ENCODE assay signal across 8 cellular contexts in the genomic region with DNA sequence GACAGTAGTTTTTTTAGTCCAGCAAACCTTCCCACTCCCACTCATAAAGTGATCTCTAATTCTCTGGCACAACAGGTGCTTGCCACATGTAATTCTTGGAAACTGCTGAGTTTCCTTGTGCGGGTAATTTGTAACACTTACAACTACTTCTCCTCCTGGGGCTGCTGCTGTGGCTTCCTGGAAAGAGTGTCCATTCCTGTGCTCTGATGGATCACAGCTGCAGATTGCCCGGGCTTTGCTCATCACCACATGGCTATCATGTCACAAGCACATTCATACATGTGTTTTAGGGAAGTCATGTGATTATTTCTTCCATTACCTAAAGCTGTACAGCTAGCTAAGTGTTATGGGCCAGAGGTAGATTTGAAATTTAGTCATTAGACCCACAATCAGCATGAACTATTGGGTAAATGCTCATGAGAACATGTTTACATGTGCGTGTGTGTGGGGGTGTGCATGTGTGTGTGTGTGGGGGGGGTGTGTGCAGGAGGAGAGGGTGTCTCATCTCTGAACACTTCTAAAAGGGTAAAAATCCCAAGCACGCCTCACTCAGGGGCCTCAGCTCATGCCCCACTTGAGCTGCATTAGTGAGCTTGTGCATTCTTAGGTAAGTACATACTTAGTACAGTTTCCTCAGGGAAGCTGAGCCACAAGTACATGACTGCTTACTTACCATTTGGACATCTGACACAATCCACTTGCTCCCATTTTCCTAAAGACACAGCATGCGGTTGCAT.
DNase-seq lines count a peak whose midpoint lies in the region; ATAC-seq and TF ChIP-seq lines count a peak whose summit lies in the region.

No MANE protein-coding gene starts in this region.

- TF ChIP-seq POLR2A in Peyer's patch (IDR thresholded peaks at IDR 0.05) (no peak), upper lobe of left lung (IDR thresholded peaks at IDR 0.05) (no peak)

- DNase-seq in Right ventricle myocardium inferior (ENCODE audit: missing footprints) (no peak), cardiac septum (ENCODE audit: low spot score) (no peak), Peyer's patch (peak in 1 of 3 donors; percentile 52), left cardiac atrium (no peak), upper lobe of left lung (peak in 1 of 2 donors; percentile 55), cerebellar nuclear complex (lab: John Stamatoyannopoulos, UW) (no peak)
- DNase-seq in activated naive CD4-positive, alpha-beta T cell treated with Interleukin-2 at 50 U/mL for 16 hours, result no peak
- no peak for DNase-seq in activated effector memory CD4-positive, alpha-beta T cell treated with anti-CD3 and anti-CD28 coated beads, Interleukin-2, amount 50 U/mL, for 16 hours

- TF ChIP-seq CTCF in Peyer's patch (IDR thresholded peaks at IDR 0.05), result no peak
- TF ChIP-seq CTCF in upper lobe of left lung (IDR thresholded peaks at IDR 0.05), result no peak

- ATAC-seq in Right ventricle myocardium inferior, result peak; percentile 76
- ATAC-seq in left cardiac atrium, result peak; percentile 50 to 67
- peak; percentile 89 to 92 for ATAC-seq in upper lobe of left lung (ENCODE audit: low FRiP score in 2 of 2)

- H3K9me3 ChIP-seq in Peyer's patch, result no peaks in the 10 kb centered on the region
- no peaks in the 10 kb centered on the region for H3K9me3 ChIP-seq in upper lobe of left lung

- intact Hi-C loops in Right ventricle myocardium inferior (cut with DNase I), result no loop called here
- intact Hi-C loops in cardiac septum (cut with DNase I), result loop anchor here (5.0 kb wide), 1 partner anchor 37 kb away; no protein-coding TSS in a partner anchor
- intact Hi-C loops in left cardiac atrium (cut with DNase I), result no loop called here

- H3K27me3 ChIP-seq in Peyer's patch (no peaks in the 10 kb centered on the region), upper lobe of left lung (no peaks in the 10 kb centered on the region)

- peaks cover 0 to 32% (median 4%) of the 10 kb centered on the region in 4 donors for H3K4me1 ChIP-seq in Peyer's patch
- H3K4me1 ChIP-seq in upper lobe of left lung, result peaks cover 4 to 34% (median 23%) of the 10 kb centered on the region in 4 donors

- TF ChIP-seq EP300 in upper lobe of left lung (IDR thresholded peaks at IDR 0.05), result peak in 3 of 4 donors; percentile 16 to 85 (median 48)

- WGBS in upper lobe of left lung, 2 donors, result 39 to 55% methylated on average over 5 of the region's 5 CpGs

- H3K27ac ChIP-seq in Peyer's patch (peak overlapping the region in 3 of 4 donors; percentile 43 to 96 (median 82)), upper lobe of left lung (peak overlapping the region in 3 of 4 donors; percentile 56 to 78 (median 61))

- H3K36me3 ChIP-seq in Peyer's patch, result no peaks in the 10 kb centered on the region
- H3K36me3 ChIP-seq in upper lobe of left lung, result no peaks in the 10 kb centered on the region

- peak overlapping the region in 2 of 4 donors; percentile 11 to 13 for H3K4me3 ChIP-seq in Peyer's patch
- no peak overlapping the region for H3K4me3 ChIP-seq in upper lobe of left lung
